1 cellular context compared by ENCODE assay signal in the genomic region with DNA sequence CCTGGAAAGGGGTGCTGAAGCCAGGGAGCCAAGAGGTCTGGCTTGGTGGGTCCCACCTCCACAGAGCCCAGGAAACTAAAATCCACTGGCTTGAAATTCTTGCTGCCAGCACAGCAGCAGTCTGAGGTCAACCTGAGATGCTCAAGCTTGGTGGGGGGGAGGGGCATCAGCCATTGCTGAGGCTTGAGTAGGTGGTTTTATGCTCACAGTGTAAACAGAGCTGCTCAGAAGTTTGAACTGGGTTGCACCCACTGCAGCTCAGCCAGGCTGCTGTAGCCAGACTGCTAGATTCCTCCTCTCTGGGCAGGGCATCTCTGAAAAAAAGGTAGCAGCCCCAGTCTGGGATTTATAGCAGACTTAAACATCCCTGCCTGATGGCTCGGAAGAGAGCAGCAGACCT.
TF ChIP-seq lines count a peak whose summit lies in the region.

No MANE protein-coding gene starts in this region.

TF ChIP-seq in IMR-90, 13 proteins besides CTCF, POLR2A, EP300 and RAD21:
- no peak for TF ChIP-seq ELK1 (IDR thresholded peaks at IDR 0.05; ENCODE audit: borderline replicate concordance, low read depth, low read length)
- TF ChIP-seq BHLHE40 (IDR thresholded peaks at IDR 0.05; ENCODE audit: low read depth, low read length): no peak
- no peak for TF ChIP-seq MXI1 (IDR thresholded peaks at IDR 0.05; ENCODE audit: borderline replicate concordance, low read depth, low read length)
- TF ChIP-seq FOS (IDR thresholded peaks at IDR 0.05; ENCODE audit: low read depth, low read length): no peak
- no peak for TF ChIP-seq MAZ (IDR thresholded peaks at IDR 0.05; ENCODE audit: borderline replicate concordance, low read depth, low read length)
- no peak for TF ChIP-seq CEBPB (IDR thresholded peaks at IDR 0.05; ENCODE audit: low read depth, low read length)
- no peak for TF ChIP-seq RFX5 (IDR thresholded peaks at IDR 0.05; ENCODE audit: low read depth, low read length)
- no peak for TF ChIP-seq MAFK (IDR thresholded peaks at IDR 0.05; ENCODE audit: low read depth, low read length)
- TF ChIP-seq SMC3 (IDR thresholded peaks at IDR 0.05; ENCODE audit: low read depth, low read length): no peak
- TF ChIP-seq, protein P1, sequence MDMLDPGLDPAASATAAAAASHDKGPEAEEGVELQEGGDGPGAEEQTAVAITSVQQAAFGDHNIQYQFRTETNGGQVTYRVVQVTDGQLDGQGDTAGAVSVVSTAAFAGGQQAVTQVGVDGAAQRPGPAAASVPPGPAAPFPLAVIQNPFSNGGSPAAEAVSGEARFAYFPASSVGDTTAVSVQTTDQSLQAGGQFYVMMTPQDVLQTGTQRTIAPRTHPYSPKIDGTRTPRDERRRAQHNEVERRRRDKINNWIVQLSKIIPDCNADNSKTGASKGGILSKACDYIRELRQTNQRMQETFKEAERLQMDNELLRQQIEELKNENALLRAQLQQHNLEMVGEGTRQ (IDR thresholded peaks at IDR 0.05; ENCODE audit: low read depth, low read length): no peak
- no peak for TF ChIP-seq RCOR1 (IDR thresholded peaks at IDR 0.05; ENCODE audit: insufficient replicate concordance, low read length)
- TF ChIP-seq CHD1 (IDR thresholded peaks at IDR 0.05; ENCODE audit: low read depth, low read length): no peak
- no peak for TF ChIP-seq NFE2L2 (IDR thresholded peaks at IDR 0.05; ENCODE audit: low read depth, low read length)
